ENCODE assay signal across 8 cellular contexts in the genomic region with DNA sequence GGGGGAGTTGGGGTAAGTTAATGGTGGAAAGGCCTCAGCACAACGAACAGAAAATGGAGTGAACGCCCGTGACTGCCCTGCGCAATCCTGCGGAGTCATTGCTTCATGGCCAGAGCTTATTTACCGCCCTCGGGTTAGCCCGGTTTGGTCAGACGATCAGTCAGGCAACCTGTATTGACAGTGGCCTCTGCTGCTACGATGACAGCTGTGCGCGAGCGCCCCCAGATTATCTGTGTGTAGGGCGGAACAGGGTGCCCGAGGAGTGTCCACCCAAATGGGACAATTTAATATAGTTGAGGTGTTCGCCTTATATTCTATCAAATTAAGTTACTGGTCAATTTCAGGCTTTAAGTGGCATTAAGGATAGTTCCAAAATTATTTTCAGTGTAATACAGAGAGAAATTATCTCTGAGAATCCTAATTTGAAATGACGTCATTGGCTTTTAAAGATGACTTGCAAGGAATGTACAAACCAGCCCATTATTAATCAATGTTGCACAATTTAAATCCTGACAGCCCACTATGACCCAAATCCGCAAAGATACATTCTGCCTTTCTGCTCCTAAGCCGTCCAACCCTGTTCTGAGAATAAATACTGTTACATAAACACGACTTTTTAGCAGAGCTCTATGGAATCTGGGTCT. TPM values are rescaled to one million over a fixed set of nuclear protein-coding genes. Genes with fewer than 3 reads are reported as not detected.
DNase-seq lines count a peak whose midpoint lies in the region; ATAC-seq and TF ChIP-seq lines count a peak whose summit lies in the region.

No MANE protein-coding gene starts in this region.

- DNase-seq in AG04450 (ENCODE audit: low read depth, low spot score) (no peak), NT2/D1 (ENCODE audit: low read depth, low spot score) (peak; percentile 23), activated T-helper 1 cell treated with Interleukin-2 at 50 U/mL for 16 hours (ENCODE audit: low read depth) (peak; percentile 16), fibroblast of the conjunctiva (ENCODE audit: low read depth) (peak; percentile 10), nephron progenitor cell (peak; percentile 57)

- H3K27ac ChIP-seq in AG04450 (ENCODE audit: low read depth, low read length) (peak overlapping the region; percentile 98), subcutaneous abdominal adipose tissue (ENCODE audit: low read depth, low read length) (peak overlapping the region; percentile 100)

- H3K9me3 ChIP-seq in AG04450 (ENCODE audit: control insufficient read depth, insufficient read depth, low read length) (peaks cover 7% of the 10 kb centered on the region; the same call in 1 of the 2 replicates), NT2/D1 (ENCODE audit: insufficient read depth, low read length) (no peaks in the 10 kb centered on the region), subcutaneous abdominal adipose tissue (ENCODE audit: control insufficient read depth in 5 of 5, low read length in 5 of 5) (no peaks in the 10 kb centered on the region)

- POLR2A ChIA-PET in AG04450 (lab: Yijun Ruan, JAX): interaction anchor here (0.6 to 1.0 kb wide), 3 partner anchors 177 to 1998 kb away, joined by 3 to 5 read pairs (median 4); a partner anchor contains a TSS

- H3K27ac Mint-ChIP-seq in nephron progenitor cell: peak overlapping the region; percentile 100

- no peaks in the 10 kb centered on the region for H3K27me3 Mint-ChIP-seq in nephron progenitor cell (ENCODE audit: low read depth, poor library complexity)

- H3K36me3 Mint-ChIP-seq in nephron progenitor cell (ENCODE audit: low read depth): peaks cover 28% of the 10 kb centered on the region

- CTCF ChIA-PET in AG04450 (lab: Charles Lee): interaction anchor here (0.8 kb wide), 1 partner anchor 88 kb away, joined by 3 read pairs; no protein-coding TSS in a partner anchor

- H3K9ac ChIP-seq in NT2/D1 (ENCODE audit: insufficient read length, low read depth) (peak overlapping the region; percentile 99), subcutaneous abdominal adipose tissue (ENCODE audit: low read length in 5 of 5) (peak overlapping the region; percentile 95 to 100 (median 99))

- peak overlapping the region; percentile 96 for H3K4me3 Mint-ChIP-seq in nephron progenitor cell

- no peak for TF ChIP-seq CTCF in AG04450 (IDR thresholded peaks at IDR 0.05; ENCODE audit: low read depth, low read length)
- no peak for TF ChIP-seq CTCF in nephron progenitor cell (IDR thresholded peaks at IDR 0.05)

- ATAC-seq in GM18519 (IDR thresholded peaks at IDR 0.05; ENCODE audit: low FRiP score, unreplicated experiment): peak; percentile 41
- peak; percentile 48 for ATAC-seq in HG03064 (IDR thresholded peaks at IDR 0.05; ENCODE audit: low read depth, unreplicated experiment)

- peaks cover 12% of the 10 kb centered on the region for H3K36me3 ChIP-seq in NT2/D1 (ENCODE audit: insufficient read depth, insufficient read length, low read length)
- no peaks in the 10 kb centered on the region for H3K36me3 ChIP-seq in subcutaneous abdominal adipose tissue (ENCODE audit: control insufficient read depth in 5 of 5, insufficient read depth in 5 of 5, low read length in 5 of 5)

- peaks cover 18% of the 10 kb centered on the region for H3K9me3 Mint-ChIP-seq in nephron progenitor cell

- peaks cover 33% of the 10 kb centered on the region for H3K4me1 Mint-ChIP-seq in nephron progenitor cell

- H3K27me3 ChIP-seq in AG04450 (ENCODE audit: control insufficient read depth, insufficient read depth, low read length): no peaks in the 10 kb centered on the region
- no peaks in the 10 kb centered on the region for H3K27me3 ChIP-seq in NT2/D1 (ENCODE audit: insufficient read depth, insufficient read length)
- H3K27me3 ChIP-seq in subcutaneous abdominal adipose tissue (ENCODE audit: control insufficient read depth in 5 of 5, insufficient read depth in 4 of 5, low read length in 5 of 5): no peaks in the 10 kb centered on the region

- no peaks in the 10 kb centered on the region for H3K4me1 ChIP-seq in NT2/D1 (ENCODE audit: insufficient read depth, insufficient read length)
- H3K4me1 ChIP-seq in subcutaneous abdominal adipose tissue (ENCODE audit: control insufficient read depth in 5 of 5, insufficient read depth in 5 of 5, low read length in 5 of 5): peaks cover 3 to 28% (median 25%) of the 10 kb centered on the region in 5 donors

- H3K4me3 ChIP-seq in AG04450 (ENCODE audit: low read depth, low read length): peak overlapping the region; percentile 91
- peak overlapping the region; percentile 98 for H3K4me3 ChIP-seq in NT2/D1 (ENCODE audit: insufficient read length, low read depth)
- peak overlapping the region; percentile 88 to 94 (median 92) for H3K4me3 ChIP-seq in subcutaneous abdominal adipose tissue (ENCODE audit: low read depth in 1 of 5, low read length in 5 of 5)

RNA-seq across cellular contexts. Expression of a gene that starts 0.9 kb away (rescaled TPM):
- 124 and 127 TPM in 2 replicates for polyA plus RNA-seq in AG04450 (2011; rRNA removed)
- polyA minus RNA-seq in AG04450 (2011; rRNA and poly(A)+ RNA removed): 177 and 191 TPM in 2 replicates
